Comparison of ENCODE assay signal across 16 cellular contexts in genomic region chr15:68646751-68647150, GRCh38.
"Had no signal": no experiment of that assay in that cellular context is flagged by ENCODE, and none has a peak within 500 bp of the region (broad histone marks: within the 10 kb centered on the region; RNA-seq: fewer than 3 reads in every experiment).

No MANE protein-coding gene starts in this region.

- H3K27ac ChIP-seq: ascending aorta, epithelial cell of prostate, gastroesophageal sphincter, hepatocyte, right atrium auricular region, tibial nerve had no signal

- FAIRE-seq: colon, TTC549 had no signal

- H3K4me3 ChIP-seq: ascending aorta, gastroesophageal sphincter, hepatocyte, right atrium auricular region, tibial nerve had no signal

- DNase-seq: activated CD4-positive, CD25-positive, alpha-beta regulatory T cell; activated gamma-delta T cell treated with Interleukin-2 at 50 U/mL for 16 hours; activated T-cell treated with anti-CD3 and anti-CD28 coated beads, Interleukin-2, amount 50 U/mL, for 1 hour; effector CD8-positive, alpha-beta T cell; stimulated activated CD4-positive, alpha-beta T cell treated with anti-CD3 and anti-CD28 coated beads, Interleukin-1b, Interleukin-23, amount 100 ng/mL, for 48 hours; T-helper 2 cell had no signal

- H3K9me3 Mint-ChIP-seq: mesothelial cell of epicardium; stimulated activated memory B cell treated with anti-CD40 and anti-IgM and Interleukin-4, amounts not matched to agents 10 μg/mL and 1 μg/mL and 100 μg/mL, for 72 hours had no signal

- H3K27me3 ChIP-seq: ascending aorta, hepatocyte, right atrium auricular region, tibial nerve had no signal

- ATAC-seq: gastroesophageal sphincter; stimulated activated memory B cell treated with anti-CD40 and anti-IgM and Interleukin-4, amounts not matched to agents 10 μg/mL and 1 μg/mL and 100 μg/mL, for 72 hours had no signal

- H3K4me2 ChIP-seq: hepatocyte had no signal

- H3K4me1 ChIP-seq: ascending aorta, gastroesophageal sphincter had no signal

- H3K27ac Mint-ChIP-seq: mesothelial cell of epicardium; stimulated activated memory B cell treated with anti-CD40 and anti-IgM and Interleukin-4, amounts not matched to agents 10 μg/mL and 1 μg/mL and 100 μg/mL, for 72 hours had no signal

- H3K79me2 ChIP-seq: hepatocyte had no signal

- H3K4me1 Mint-ChIP-seq: stimulated activated memory B cell treated with anti-CD40 and anti-IgM and Interleukin-4, amounts not matched to agents 10 μg/mL and 1 μg/mL and 100 μg/mL, for 72 hours had no signal

- H2AFZ ChIP-seq: hepatocyte had no signal

- H3K36me3 Mint-ChIP-seq: mesothelial cell of epicardium; stimulated activated memory B cell treated with anti-CD40 and anti-IgM and Interleukin-4, amounts not matched to agents 10 μg/mL and 1 μg/mL and 100 μg/mL, for 72 hours had no signal

- H3K9me3 ChIP-seq: ascending aorta, gastroesophageal sphincter, right atrium auricular region, tibial nerve had no signal

- H3K4me3 Mint-ChIP-seq: mesothelial cell of epicardium; stimulated activated memory B cell treated with anti-CD40 and anti-IgM and Interleukin-4, amounts not matched to agents 10 μg/mL and 1 μg/mL and 100 μg/mL, for 72 hours had no signal

- H3K36me3 ChIP-seq: ascending aorta, gastroesophageal sphincter, right atrium auricular region had no signal
